ENCODE assay signal across 20 cellular contexts in the genomic region with DNA sequence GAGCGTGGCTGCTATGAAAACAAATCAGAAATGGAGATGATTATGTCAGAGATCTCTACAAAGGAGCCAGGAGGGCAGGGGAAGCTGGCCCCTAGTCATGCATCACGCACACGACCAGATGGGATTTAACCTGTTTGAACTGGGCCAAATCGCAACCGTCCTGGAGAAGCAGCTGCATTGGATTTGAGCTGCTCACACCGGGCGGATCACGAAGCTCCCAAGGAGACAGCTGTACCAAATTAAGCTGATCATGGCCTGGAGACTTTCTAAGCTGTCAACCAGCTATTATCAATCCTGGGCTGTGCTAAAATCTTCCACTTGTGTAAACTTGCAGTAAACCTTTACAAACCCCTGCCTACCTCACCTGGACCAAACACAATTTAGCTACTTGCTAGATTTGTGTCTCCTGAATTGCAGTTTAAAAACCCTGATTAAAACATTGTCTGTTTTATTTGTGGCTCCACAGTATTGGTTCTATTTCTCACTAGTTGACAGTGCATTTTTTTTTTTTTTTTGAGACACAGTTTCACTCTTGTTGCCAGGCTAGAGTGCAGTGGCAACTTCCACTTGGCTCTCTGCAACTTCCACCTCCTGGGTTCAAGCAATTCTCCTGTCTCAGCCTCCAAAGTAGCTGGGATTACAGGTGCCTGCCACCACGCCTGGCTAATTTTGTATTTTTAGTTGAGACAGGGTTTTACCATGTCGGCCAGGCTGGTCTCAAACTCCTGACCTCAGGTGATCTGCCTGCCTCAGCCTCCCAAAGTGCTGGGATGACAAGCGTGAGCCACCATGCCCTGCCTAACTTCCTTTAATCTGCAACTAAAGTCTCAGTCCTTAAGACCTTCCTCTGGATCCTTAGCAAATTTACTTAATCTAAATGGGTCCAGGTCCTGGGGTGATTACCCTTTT.
DNase-seq lines count a peak whose midpoint lies in the region; ATAC-seq and TF ChIP-seq lines count a peak whose summit lies in the region.
"Had no signal": no experiment of that assay in that cellular context is flagged by ENCODE, and none has a peak within 500 bp of the region (broad histone marks: within the 10 kb centered on the region; RNA-seq: fewer than 3 reads in every experiment).

No MANE protein-coding gene starts in this region.

- DNase-seq in GM23338 (ENCODE audit: low spot score) = no peak
- DNase-seq in mesothelial cell of epicardium (ENCODE audit: low spot score in 2 of 2, unreplicated experiment in 2 of 2) = no peak
- no peak for DNase-seq in foreskin keratinocyte
- DNase-seq in left colon = no peak
- no peak for DNase-seq in inferior parietal cortex (ENCODE audit: extremely low spot score)
- no peak for DNase-seq in thyroid gland
- DNase-seq: CD4-positive, alpha-beta memory T cell; DMS53; GOT3; KG1; NCI-H1436; NCI-H1930; NCI-H226; NCI-H526; NK-92 treated with Interleukin-12 subunit alpha and Interleukin-12 subunit beta, amount 100 ng/mL, for 24 hours had no signal

- H3K27ac ChIP-seq in DOHH2 (ENCODE audit: low read depth, low read length) (no peak overlapping the region), GM23338 (ENCODE audit: low read depth) (no peak overlapping the region), foreskin keratinocyte (no peak overlapping the region), thyroid gland (no peak overlapping the region)
- H3K27ac ChIP-seq: BLaER1 had no signal

- no peak for ATAC-seq in GM23338
- no peak for ATAC-seq in SK-N-SH treated with all-trans-retinoic acid at 6 μM for 48 hours
- ATAC-seq in foreskin keratinocyte = no peak
- no peak for ATAC-seq in left colon
- ATAC-seq: HCT116, Right ventricle myocardium inferior had no signal

- 60 to 68% methylated on average over 11 of the region's 11 CpGs for WGBS in thyroid gland, 2 donors

- no peak overlapping the region for H3K4me3 Mint-ChIP-seq in GM23338
- no peak overlapping the region for H3K4me3 Mint-ChIP-seq in mesothelial cell of epicardium

- H4K20me1 ChIP-seq in DOHH2 (ENCODE audit: control insufficient read depth, insufficient read depth, low read depth, low read length) (no peaks in the 10 kb centered on the region), GM23338 (replicated peaks; ENCODE audit: insufficient read depth) (no peaks in the 10 kb centered on the region)
- H4K20me1 ChIP-seq: BLaER1 had no signal

- H3K9me3 ChIP-seq in DOHH2 (ENCODE audit: control insufficient read depth, insufficient read depth, low read length) = 0 out of 2 replicates have a peak, but pooled peaks cover 4% of the 10 kb centered on the region
- H3K9me3 ChIP-seq in thyroid gland = no peaks in the 10 kb centered on the region

- H3K27me3 Mint-ChIP-seq in GM23338 (ENCODE audit: insufficient read depth, low read depth, poor library complexity) (peaks cover 9% of the 10 kb centered on the region), mesothelial cell of epicardium (ENCODE audit: low read depth) (no peaks in the 10 kb centered on the region)

- peaks cover 34% of the 10 kb centered on the region for H3K4me1 ChIP-seq in DOHH2 (ENCODE audit: control insufficient read depth, low read length)
- no peaks in the 10 kb centered on the region for H3K4me1 ChIP-seq in GM23338 (ENCODE audit: insufficient read depth)
- H3K4me1 ChIP-seq in foreskin keratinocyte = no peaks in the 10 kb centered on the region
- H3K4me1 ChIP-seq in thyroid gland = no peaks in the 10 kb centered on the region

- H3K9me3 Mint-ChIP-seq in GM23338 (peaks cover 56% of the 10 kb centered on the region), mesothelial cell of epicardium (peaks cover 13% of the 10 kb centered on the region)

- 0 out of 2 replicates have a peak, but pooled peaks cover 5% of the 10 kb centered on the region for H3F3A ChIP-seq in DOHH2 (ENCODE audit: control insufficient read depth, insufficient read depth)
- no peaks in the 10 kb centered on the region for H3F3A ChIP-seq in GM23338 (replicated peaks; ENCODE audit: low read depth)

- H3K36me3 Mint-ChIP-seq in GM23338 (ENCODE audit: low read depth) (peaks cover 29% of the 10 kb centered on the region), mesothelial cell of epicardium (peaks cover 7% of the 10 kb centered on the region)
- H3K36me3 Mint-ChIP-seq: CD4-positive, alpha-beta memory T cell had no signal

- H3K27ac Mint-ChIP-seq in GM23338 (no peak overlapping the region), mesothelial cell of epicardium (peak overlapping the region; percentile 71)
- H3K27ac Mint-ChIP-seq: CD4-positive, alpha-beta memory T cell had no signal

- intact Hi-C loops in left colon (cut with DNase I, micrococcal nuclease) (no loop called here), thyroid gland (cut with DNase I) (no loop called here)

- TF ChIP-seq CTCF in DOHH2 (IDR thresholded peaks at IDR 0.05; ENCODE audit: low read depth, low read length, poor library complexity, severe bottlenecking) (no peak), GM23338 (conservative IDR thresholded peaks at IDR 0.05; ENCODE audit: low read depth in 2 of 2) (no peak), mesothelial cell of epicardium (IDR thresholded peaks at IDR 0.05; ENCODE audit: unreplicated experiment) (no peak), foreskin keratinocyte (conservative IDR thresholded peaks at IDR 0.05) (no peak), thyroid gland (IDR thresholded peaks at IDR 0.05) (no peak)

- no peak for TF ChIP-seq POLR2A in thyroid gland (IDR thresholded peaks at IDR 0.05)

- H3K79me2 ChIP-seq in DOHH2 (ENCODE audit: control insufficient read depth, low read length) = no peaks in the 10 kb centered on the region
- H3K79me2 ChIP-seq in GM23338 (replicated peaks; ENCODE audit: insufficient read depth) = no peaks in the 10 kb centered on the region

- H3K9me2 ChIP-seq in DOHH2 (replicated peaks; ENCODE audit: control insufficient read depth, low read length) (no peaks in the 10 kb centered on the region), GM23338 (ENCODE audit: insufficient read depth) (no peaks in the 10 kb centered on the region)

- H2AFZ ChIP-seq in GM23338 = 0 out of 2 replicates have a peak overlapping the region, but pooled peaks have one; percentile 14

- H3K4me1 Mint-ChIP-seq in GM23338 = peaks cover 8% of the 10 kb centered on the region
- H3K4me1 Mint-ChIP-seq in mesothelial cell of epicardium = peaks cover 29% of the 10 kb centered on the region

- H3K4me3 ChIP-seq in DOHH2 (ENCODE audit: low read length) = no peak overlapping the region
- H3K4me3 ChIP-seq in GM23338 = no peak overlapping the region
- H3K4me3 ChIP-seq in thyroid gland (replicated peaks in 1 of 3) = no peak overlapping the region
- H3K4me3 ChIP-seq: BLaER1 had no signal

- H3K36me3 ChIP-seq in DOHH2 (ENCODE audit: control insufficient read depth, low read length) (no peaks in the 10 kb centered on the region), GM23338 (ENCODE audit: insufficient read depth) (no peaks in the 10 kb centered on the region), thyroid gland (no peaks in the 10 kb centered on the region)
- H3K36me3 ChIP-seq: BLaER1 had no signal

- H3K27me3 ChIP-seq in DOHH2 (ENCODE audit: control insufficient read depth, low read length) (no peaks in the 10 kb centered on the region), GM23338 (ENCODE audit: insufficient read depth) (no peaks in the 10 kb centered on the region), foreskin keratinocyte (no peaks in the 10 kb centered on the region), thyroid gland (no peaks in the 10 kb centered on the region)
- H3K27me3 ChIP-seq: BLaER1 had no signal

- 0 out of 2 replicates have a peak overlapping the region, but pooled peaks have one; percentile 17 for H3K4me2 ChIP-seq in DOHH2 (ENCODE audit: low read length)
- no peak overlapping the region for H3K4me2 ChIP-seq in GM23338
- H3K4me2 ChIP-seq: BLaER1 had no signal

TF ChIP-seq in GM23338, 12 proteins besides CTCF, POLR2A, EP300 and RAD21 (continues in another document):
- TF ChIP-seq ZNF114 (CRISPR knock-in tag; IDR thresholded peaks at IDR 0.05) (no peak), CREB1 (CRISPR knock-in tag; IDR thresholded peaks at IDR 0.05; ENCODE audit: low read depth) (no peak), ETS1 (IDR thresholded peaks at IDR 0.05) (no peak), EZH2 (IDR thresholded peaks at IDR 0.05; ENCODE audit: low read depth, unreplicated experiment) (no peak)

TF ChIP-seq in SK-N-SH treated with all-trans-retinoic acid at 6 μM for 48 hours, 23 proteins besides CTCF, POLR2A, EP300 and RAD21:
- TF ChIP-seq TCF4 (CRISPR knock-in tag; IDR thresholded peaks at IDR 0.05; ENCODE audit: borderline replicate concordance) (peak; percentile 43; the same call in 1 of the 2 replicates), GLIS3 (CRISPR knock-in tag; IDR thresholded peaks at IDR 0.05) (no peak), ESRRG (CRISPR knock-in tag; IDR thresholded peaks at IDR 0.05) (no peak)
